ENCODE assay signal across 8 cellular contexts in the genomic region with DNA sequence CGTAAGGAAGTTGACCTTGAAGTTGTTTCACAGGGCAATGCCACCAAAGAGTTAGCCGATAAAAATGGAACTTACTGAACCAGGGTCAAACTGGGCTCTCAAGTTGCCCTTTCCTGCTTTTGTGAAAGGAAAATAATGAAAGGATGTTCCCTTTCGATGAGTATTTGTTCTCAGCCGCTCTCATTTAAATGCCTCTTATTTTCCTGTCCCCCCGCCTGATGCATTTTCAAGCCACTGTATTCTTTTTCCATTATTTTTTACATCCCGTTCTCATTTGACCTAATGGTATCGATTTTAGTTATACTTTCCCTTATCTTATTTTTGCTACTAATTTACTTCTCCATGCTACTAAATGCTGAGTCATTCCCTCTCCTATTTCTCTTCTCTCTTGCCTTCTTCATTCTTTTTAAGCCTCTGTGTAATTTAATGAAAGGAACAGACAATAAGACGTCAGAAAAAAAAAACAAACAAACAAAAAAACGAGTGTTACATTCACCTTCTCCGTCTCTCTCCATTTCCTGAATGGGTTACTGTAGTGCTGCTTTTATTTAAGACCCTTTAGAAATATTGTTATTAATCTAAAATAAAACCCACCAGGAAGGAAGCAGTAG. TPM values are rescaled to one million over a fixed set of nuclear protein-coding genes. Genes with fewer than 3 reads are reported as not detected.
A peak's percentile ranks its signal among the peaks of the same experiment; 100 is the strongest.
DNase-seq lines count a peak whose midpoint lies in the region; ATAC-seq lines count a peak whose summit lies in the region.

No MANE protein-coding gene starts in this region.

- H3K27ac ChIP-seq in CD8-positive, alpha-beta memory T cell (ENCODE audit: low read depth, low read length): peak overlapping the region; percentile 92
- H3K27ac ChIP-seq in iPS-20b (ENCODE audit: low read length): peak overlapping the region; percentile 66

- peaks cover 26 to 46% (median 40%) of the 10 kb centered on the region in 3 donors for H3K4me1 Mint-ChIP-seq in CD8-positive, alpha-beta memory T cell
- peaks cover 23% of the 10 kb centered on the region for H3K4me1 Mint-ChIP-seq in activated naive CD8-positive, alpha-beta T cell treated with anti-CD3 and anti-CD28 coated beads for 36 hours
- peaks cover 8 to 22% of the 10 kb centered on the region in 2 donors for H3K4me1 Mint-ChIP-seq in stimulated activated naive B cell treated with anti-CD40 and anti-IgM and Interleukin-4, amounts not matched to agents 10 μg/mL and 1 μg/mL and 100 μg/mL, for 72 hours

- H3K4me3 Mint-ChIP-seq in CD8-positive, alpha-beta memory T cell: peak overlapping the region; percentile 93 to 98 (median 97)
- peak overlapping the region; percentile 78 for H3K4me3 Mint-ChIP-seq in activated naive CD8-positive, alpha-beta T cell treated with anti-CD3 and anti-CD28 coated beads for 36 hours
- H3K4me3 Mint-ChIP-seq in stimulated activated naive B cell treated with anti-CD40 and anti-IgM and Interleukin-4, amounts not matched to agents 10 μg/mL and 1 μg/mL and 100 μg/mL, for 72 hours: peak overlapping the region; percentile 86 to 89

- H3K27ac Mint-ChIP-seq in CD8-positive, alpha-beta memory T cell: peak overlapping the region; percentile 87 to 99 (median 96)
- peak overlapping the region; percentile 82 for H3K27ac Mint-ChIP-seq in activated naive CD8-positive, alpha-beta T cell treated with anti-CD3 and anti-CD28 coated beads for 36 hours
- peak overlapping the region; percentile 92 for H3K27ac Mint-ChIP-seq in stimulated activated naive B cell treated with anti-CD40 and anti-IgM and Interleukin-4, amounts not matched to agents 10 μg/mL and 1 μg/mL and 100 μg/mL, for 72 hours

- H3K36me3 Mint-ChIP-seq in CD8-positive, alpha-beta memory T cell: peaks cover 0 to 29% (median 3%) of the 10 kb centered on the region in 3 donors
- peaks cover 16% of the 10 kb centered on the region for H3K36me3 Mint-ChIP-seq in activated naive CD8-positive, alpha-beta T cell treated with anti-CD3 and anti-CD28 coated beads for 36 hours
- peaks cover 3 to 4% of the 10 kb centered on the region in 2 donors for H3K36me3 Mint-ChIP-seq in stimulated activated naive B cell treated with anti-CD40 and anti-IgM and Interleukin-4, amounts not matched to agents 10 μg/mL and 1 μg/mL and 100 μg/mL, for 72 hours

- peaks cover 2 to 7% of the 10 kb centered on the region in 2 donors for H3K27me3 Mint-ChIP-seq in CD8-positive, alpha-beta memory T cell
- H3K27me3 Mint-ChIP-seq in activated naive CD8-positive, alpha-beta T cell treated with anti-CD3 and anti-CD28 coated beads for 36 hours: peaks cover 9% of the 10 kb centered on the region
- H3K27me3 Mint-ChIP-seq in stimulated activated naive B cell treated with anti-CD40 and anti-IgM and Interleukin-4, amounts not matched to agents 10 μg/mL and 1 μg/mL and 100 μg/mL, for 72 hours: peaks cover 1 to 9% of the 10 kb centered on the region in 2 donors

- no peak for ATAC-seq in stimulated activated naive B cell treated with anti-CD40 and anti-IgM and Interleukin-4, amounts not matched to agents 10 μg/mL and 1 μg/mL and 100 μg/mL, for 72 hours (replicated peaks)
- no peak for ATAC-seq in GM21423 (IDR thresholded peaks at IDR 0.05; ENCODE audit: unreplicated experiment)
- ATAC-seq in HG03139 (IDR thresholded peaks at IDR 0.05; ENCODE audit: unreplicated experiment): no peak
- ATAC-seq in GM21515 (IDR thresholded peaks at IDR 0.05; ENCODE audit: unreplicated experiment): no peak

- peak overlapping the region; percentile 78 for H3K4me3 ChIP-seq in CD8-positive, alpha-beta memory T cell (ENCODE audit: low read length)
- peak overlapping the region; percentile 79 for H3K4me3 ChIP-seq in iPS-20b (ENCODE audit: low read length)

- H3K9ac ChIP-seq in iPS-20b (ENCODE audit: low read depth, low read length): peak overlapping the region; percentile 84; the same call in 1 of the 2 replicates

- peaks cover 32% of the 10 kb centered on the region for H3K4me1 ChIP-seq in CD8-positive, alpha-beta memory T cell (ENCODE audit: insufficient read depth, low read length)
- H3K4me1 ChIP-seq in iPS-20b (ENCODE audit: insufficient read depth, low read length): peaks cover 8% of the 10 kb centered on the region; the same call in 1 of the 2 replicates

- DNase-seq in CD8-positive, alpha-beta memory T cell: peak in 1 of 5 donors; percentile 23
- DNase-seq in KBM-7: peak; percentile 45
- no peak for DNase-seq in activated naive CD8-positive, alpha-beta T cell treated with anti-CD3 and anti-CD28 coated beads for 36 hours
- no peak for DNase-seq in stimulated activated naive B cell treated with anti-CD40 and anti-IgM and Interleukin-4, amounts not matched to agents 10 μg/mL and 1 μg/mL and 100 μg/mL, for 72 hours

- POLR2A ChIA-PET in CD8-positive, alpha-beta memory T cell (lab: Charles Lee): interaction anchor here (1.0 to 2.7 kb wide), 3 partner anchors 14 to 26 kb away, joined by 3 to 16 read pairs (median 7); a partner anchor contains a TSS

- in situ Hi-C loops in KBM-7 (cut with MboI; ENCODE audit: low pct_unique_long_range_greater_than_20kb, low sequenced_read_pairs): no loop called here

- CTCF ChIA-PET in CD8-positive, alpha-beta memory T cell (lab: Charles Lee): interaction anchor here (0.7 to 3.3 kb wide), 9 partner anchors 10 to 162 kb away, joined by 3 to 15 read pairs (median 4); a partner anchor contains a TSS

- H3K36me3 ChIP-seq in CD8-positive, alpha-beta memory T cell (ENCODE audit: insufficient read depth, low read length): peaks cover 6% of the 10 kb centered on the region
- peaks cover 31% of the 10 kb centered on the region for H3K36me3 ChIP-seq in iPS-20b (ENCODE audit: insufficient read depth, low read depth, low read length)

- no peaks in the 10 kb centered on the region for H3K27me3 ChIP-seq in CD8-positive, alpha-beta memory T cell (ENCODE audit: insufficient read depth, low read length, poor library complexity, severe bottlenecking)
- no peaks in the 10 kb centered on the region for H3K27me3 ChIP-seq in iPS-20b (ENCODE audit: insufficient read depth, low read length)

- H3K9me3 Mint-ChIP-seq in CD8-positive, alpha-beta memory T cell: no peaks in the 10 kb centered on the region
- no peaks in the 10 kb centered on the region for H3K9me3 Mint-ChIP-seq in activated naive CD8-positive, alpha-beta T cell treated with anti-CD3 and anti-CD28 coated beads for 36 hours
- no peaks in the 10 kb centered on the region for H3K9me3 Mint-ChIP-seq in stimulated activated naive B cell treated with anti-CD40 and anti-IgM and Interleukin-4, amounts not matched to agents 10 μg/mL and 1 μg/mL and 100 μg/mL, for 72 hours

- H3K9me3 ChIP-seq in CD8-positive, alpha-beta memory T cell (ENCODE audit: low read length): no peaks in the 10 kb centered on the region
- no peaks in the 10 kb centered on the region for H3K9me3 ChIP-seq in iPS-20b (ENCODE audit: insufficient read depth, low read depth, low read length)

RNA-seq across cellular contexts. Expression of a gene that starts 0.7 kb away (rescaled TPM):
- total RNA-seq in CD8-positive, alpha-beta memory T cell: 10 to 100 TPM; 69.3 to 76.5 TPM
- polyA plus RNA-seq in CD8-positive, alpha-beta memory T cell: 84.9 TPM
- total RNA-seq in activated naive CD8-positive, alpha-beta T cell treated with anti-CD3 and anti-CD28 coated beads for 36 hours: 10 to 100 TPM; 98.4 to 98.9 TPM

RNA-seq across cellular contexts. Expression of a gene that starts 26.2 kb away (rescaled TPM):
- total RNA-seq in CD8-positive, alpha-beta memory T cell: under 1 TPM; 0.55 to 0.83 TPM
- 0.84 TPM for polyA plus RNA-seq in CD8-positive, alpha-beta memory T cell
- 1 to 10 TPM in 1 of 2 experiments, under 1 TPM in 1; 0.82 to 1.3 TPM for total RNA-seq in activated naive CD8-positive, alpha-beta T cell treated with anti-CD3 and anti-CD28 coated beads for 36 hours
